ENCODE assay signal across 21 cellular contexts in the genomic region with DNA sequence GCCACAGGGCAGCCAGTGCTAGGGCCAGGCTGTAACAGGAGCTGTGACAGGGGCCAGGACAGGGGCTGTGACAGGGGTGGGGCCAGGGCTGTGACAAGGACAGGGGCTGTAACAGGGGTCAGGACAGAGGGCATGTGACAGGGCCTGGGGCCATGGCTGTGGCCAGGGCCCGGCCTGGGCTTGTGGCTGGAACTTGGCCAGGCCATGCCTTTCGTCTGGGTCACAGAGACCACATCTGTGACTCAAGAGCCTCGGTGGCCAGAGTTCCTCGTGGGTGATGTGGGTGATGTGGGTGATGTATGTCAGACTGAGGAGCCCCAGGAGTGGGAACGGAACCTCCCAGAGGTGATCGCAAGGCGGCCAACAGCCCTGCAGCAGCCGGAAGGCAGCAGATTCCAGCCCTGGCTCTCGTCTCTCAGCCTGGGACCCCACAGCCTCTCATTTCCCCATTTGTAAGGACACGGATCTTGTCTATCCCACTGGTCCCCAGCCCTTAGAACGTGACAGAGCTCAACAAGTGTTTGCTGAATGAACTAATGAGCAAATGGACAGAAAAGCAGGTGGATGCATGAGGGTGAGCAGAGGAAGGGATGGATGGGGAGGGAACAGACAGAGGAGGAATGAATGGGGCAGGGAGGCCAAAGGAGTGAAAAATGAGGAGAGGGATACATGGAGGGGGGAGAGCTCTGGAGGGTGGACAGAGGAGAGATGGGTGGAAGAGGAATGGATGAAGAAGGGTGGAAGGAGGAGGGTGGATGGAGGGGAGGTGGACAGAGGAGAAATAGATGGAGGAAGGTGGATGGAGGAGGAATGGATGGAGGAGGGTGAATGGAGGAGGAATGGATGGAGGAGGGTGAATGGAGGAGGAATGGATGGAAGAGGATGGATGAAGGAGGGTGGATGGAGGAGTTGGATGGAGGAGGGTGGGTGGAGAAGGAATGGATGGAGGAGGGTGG. TPM values are rescaled to one million over a fixed set of nuclear protein-coding genes. Genes with fewer than 3 reads are reported as not detected.
DNase-seq lines count a peak whose midpoint lies in the region; ATAC-seq, FAIRE-seq and TF ChIP-seq lines count a peak whose summit lies in the region.
"Had no signal": no experiment of that assay in that cellular context is flagged by ENCODE, and none has a peak within 500 bp of the region (broad histone marks: within the 10 kb centered on the region; RNA-seq: fewer than 3 reads in every experiment).

No MANE protein-coding gene starts in this region.

- no peak overlapping the region for H3K4me2 ChIP-seq in HepG2 (ENCODE audit: low read depth, low read length)
- H3K4me2 ChIP-seq: hepatocyte had no signal

- ATAC-seq in natural killer cell treated with Interleukin-12 subunit alpha and Interleukin-12 subunit beta and Interleukin-15 and Interleukin-18, amount 100 ng/mL, for 72 hours, result no peak
- ATAC-seq in natural killer cell, result no peak
- peak; percentile 33 for ATAC-seq in HepG2
- ATAC-seq in GM19324 (IDR thresholded peaks at IDR 0.05; ENCODE audit: low FRiP score, unreplicated experiment), result no peak

- H3K9me3 Mint-ChIP-seq in natural killer cell treated with Interleukin-12 subunit alpha and Interleukin-12 subunit beta and Interleukin-15 and Interleukin-18, amount 100 ng/mL, for 72 hours, result no peaks in the 10 kb centered on the region
- H3K9me3 Mint-ChIP-seq in natural killer cell, result peaks cover 5 to 7% of the 10 kb centered on the region in 2 donors
- H3K9me3 Mint-ChIP-seq in activated CD4-positive, alpha-beta T cell treated with anti-CD3 and anti-CD28 coated beads, Interleukin-2, amount 10 ng/mL, durations not matched to agents 24 days and 14 days, result no peaks in the 10 kb centered on the region

- FAIRE-seq in bronchial epithelial cell (lab: Jason Lieb, UNC) (no peak), HepG2 (lab: Jason Lieb, UNC) (no peak)
- FAIRE-seq: islet of Langerhans had no signal

- H3K9ac ChIP-seq in HepG2 (ENCODE audit: insufficient read depth, low read depth, low read length), result no peak overlapping the region

- in situ Hi-C loops in HepG2 (cut with HindIII; ENCODE audit: extremely low pct_ligation_motif_present, low pct_unique_long_range_greater_than_20kb), result no loop called here

- no peak overlapping the region for H3K4me3 Mint-ChIP-seq in natural killer cell treated with Interleukin-12 subunit alpha and Interleukin-12 subunit beta and Interleukin-15 and Interleukin-18, amount 100 ng/mL, for 72 hours
- no peak overlapping the region for H3K4me3 Mint-ChIP-seq in natural killer cell
- H3K4me3 Mint-ChIP-seq in activated CD4-positive, alpha-beta T cell treated with anti-CD3 and anti-CD28 coated beads, Interleukin-2, amount 10 ng/mL, durations not matched to agents 24 days and 14 days, result no peak overlapping the region
- H3K4me3 Mint-ChIP-seq: activated T-helper 1 cell treated with anti-CD3 and anti-CD28 coated beads, Interleukin-12 subunit alpha, Interleukin-12 subunit beta, Interleukin-2, Interleukin-4 antibody, amounts not matched to agents 30 ng/mL and 10 ng/mL and 1 ng/mL, durations not matched to agents 14 hours and 24 hours and 36 hours; neural crest cell; T-helper 2 cell treated with Interferon-gamma antibody and Interleukin-4, amounts not matched to agents 5 μg/mL and 100 μg/mL, for 36 hours had no signal

- DNase-seq in natural killer cell treated with Interleukin-12 subunit alpha and Interleukin-12 subunit beta and Interleukin-15 and Interleukin-18, amount 100 ng/mL, for 72 hours (ENCODE audit: low spot score), result peak; percentile 38
- DNase-seq in natural killer cell (no peak), bronchial epithelial cell (ENCODE audit: low read depth) (peak; percentile 25), HepG2 (ENCODE audit: low spot score) (no peak), OCI-M2 (lab: John Stamatoyannopoulos, UW; ENCODE audit: unreplicated experiment) (no peak), NCI-H526 (lab: John Stamatoyannopoulos, UW) (no peak)
- no peak for DNase-seq in activated CD4-positive, alpha-beta T cell treated with anti-CD3 and anti-CD28 coated beads, Interleukin-2, amount 10 ng/mL, durations not matched to agents 24 days and 14 days
- DNase-seq: activated CD8-positive, alpha-beta memory T cell treated with anti-CD3 and anti-CD28 coated beads for 24 hours; DMS79; NCI-H187; SJCRH30; stimulated activated CD4-positive, alpha-beta T cell treated with anti-CD3 and anti-CD28 coated beads, Interleukin-12 subunit alpha, Interleukin-12 subunit beta, amount 100 ng/mL, for 4 hours had no signal

- no peaks in the 10 kb centered on the region for H3K79me2 ChIP-seq in HepG2 (ENCODE audit: insufficient read depth, low read length)
- H3K79me2 ChIP-seq: hepatocyte had no signal

- H3K27me3 ChIP-seq in bronchial epithelial cell (ENCODE audit: control insufficient read depth, insufficient read depth, low read length), result peaks cover 8% of the 10 kb centered on the region
- peaks cover 0 to 49% of the 10 kb centered on the region in 2 experiments; a peak in 3 of 5 replicates for H3K27me3 ChIP-seq in HepG2 (ENCODE audit: control insufficient read depth in 1 of 2, insufficient read depth in 2 of 2, low read length in 2 of 2)
- H3K27me3 ChIP-seq: SJCRH30 had no signal

- H3K36me3 ChIP-seq in bronchial epithelial cell (ENCODE audit: control insufficient read depth, insufficient read depth, low read length) (no peaks in the 10 kb centered on the region), HepG2 (replicated peaks in 1 of 2; ENCODE audit: control insufficient read depth in 1 of 2, insufficient read depth in 2 of 2, low read length in 2 of 2) (no peaks in the 10 kb centered on the region)
- H3K36me3 ChIP-seq: cardiac muscle cell, SJCRH30 had no signal

- POLR2A ChIA-PET in HepG2 (lab: Yijun Ruan, JAX), result no interaction called here

- H3K4me3 ChIP-seq in bronchial epithelial cell (ENCODE audit: low read depth, low read length), result no peak overlapping the region
- no peak overlapping the region for H3K4me3 ChIP-seq in HepG2 (replicated peaks in 1 of 3; ENCODE audit: insufficient read depth in 1 of 3, low read depth in 2 of 3, low read length in 3 of 3)
- H3K4me3 ChIP-seq: cardiac muscle cell, hepatocyte, SJCRH30 had no signal

- H2AFZ ChIP-seq in HepG2 (ENCODE audit: low read length), result no peak overlapping the region
- H2AFZ ChIP-seq: hepatocyte had no signal

- TF ChIP-seq POLR2A in HepG2 (IDR thresholded peaks at IDR 0.05; ENCODE audit: insufficient read depth in 1 of 2, low read depth in 2 of 2, low read length in 2 of 2), result no peak

- no peaks in the 10 kb centered on the region for H3K4me1 Mint-ChIP-seq in natural killer cell treated with Interleukin-12 subunit alpha and Interleukin-12 subunit beta and Interleukin-15 and Interleukin-18, amount 100 ng/mL, for 72 hours (ENCODE audit: low read depth in 2 of 2)
- H3K4me1 Mint-ChIP-seq in natural killer cell, result no peaks in the 10 kb centered on the region
- H3K4me1 Mint-ChIP-seq in activated CD4-positive, alpha-beta T cell treated with anti-CD3 and anti-CD28 coated beads, Interleukin-2, amount 10 ng/mL, durations not matched to agents 24 days and 14 days, result no peaks in the 10 kb centered on the region
- H3K4me1 Mint-ChIP-seq: neural crest cell had no signal

- TF ChIP-seq EP300 in HepG2 (IDR thresholded peaks at IDR 0.05; ENCODE audit: low read depth in 2 of 2, low read length in 2 of 2) (no peak), HepG2 (CRISPR knock-in tag; IDR thresholded peaks at IDR 0.05; ENCODE audit: borderline replicate concordance) (no peak)

- no peak overlapping the region for H3K27ac Mint-ChIP-seq in natural killer cell treated with Interleukin-12 subunit alpha and Interleukin-12 subunit beta and Interleukin-15 and Interleukin-18, amount 100 ng/mL, for 72 hours
- H3K27ac Mint-ChIP-seq in natural killer cell, result no peak overlapping the region
- H3K27ac Mint-ChIP-seq in activated CD4-positive, alpha-beta T cell treated with anti-CD3 and anti-CD28 coated beads, Interleukin-2, amount 10 ng/mL, durations not matched to agents 24 days and 14 days, result no peak overlapping the region
- H3K27ac Mint-ChIP-seq: activated T-helper 1 cell treated with anti-CD3 and anti-CD28 coated beads, Interleukin-12 subunit alpha, Interleukin-12 subunit beta, Interleukin-2, Interleukin-4 antibody, amounts not matched to agents 30 ng/mL and 10 ng/mL and 1 ng/mL, durations not matched to agents 14 hours and 24 hours and 36 hours; T-helper 2 cell treated with Interferon-gamma antibody and Interleukin-4, amounts not matched to agents 5 μg/mL and 100 μg/mL, for 36 hours had no signal

- H3K36me3 Mint-ChIP-seq in natural killer cell treated with Interleukin-12 subunit alpha and Interleukin-12 subunit beta and Interleukin-15 and Interleukin-18, amount 100 ng/mL, for 72 hours, result peaks cover 11% of the 10 kb centered on the region
- H3K36me3 Mint-ChIP-seq in natural killer cell, result peaks cover 9% of the 10 kb centered on the region
- no peaks in the 10 kb centered on the region for H3K36me3 Mint-ChIP-seq in activated CD4-positive, alpha-beta T cell treated with anti-CD3 and anti-CD28 coated beads, Interleukin-2, amount 10 ng/mL, durations not matched to agents 24 days and 14 days (ENCODE audit: low read depth)

- intact Hi-C loops in natural killer cell (cut with micrococcal nuclease) (no loop called here), HepG2 (cut with micrococcal nuclease; ENCODE audit: unreplicated experiment) (no loop called here)
- intact Hi-C loops in activated CD4-positive, alpha-beta T cell treated with anti-CD3 and anti-CD28 coated beads, Interleukin-2, amount 10 ng/mL, durations not matched to agents 24 days and 14 days (cut with micrococcal nuclease), result no loop called here

- no TSS peak for BruUV-seq in HepG2 (replicated peaks; lab: Mats Ljungman, UMichigan)

- CTCF ChIA-PET in HepG2 (lab: Yijun Ruan, JAX; ENCODE audit: low intra/inter-chr PET ratio, low total read pairs), result no interaction called here

- no peak for TF ChIP-seq RAD21 in HepG2 (CRISPR knock-in tag; IDR thresholded peaks at IDR 0.05)

- 0 out of 2 replicates have a peak, but pooled peaks cover 11% of the 10 kb centered on the region for H3K4me1 ChIP-seq in HepG2 (ENCODE audit: insufficient read depth, low read length)

- H3K9me3 ChIP-seq in HepG2 (ENCODE audit: low read length), result no peaks in the 10 kb centered on the region

- H4K20me1 ChIP-seq in HepG2 (ENCODE audit: insufficient read depth, low read length), result no peaks in the 10 kb centered on the region

- WGBS in HepG2 (ENCODE audit: low lambda C conversion rate), result 21% methylated on average over 8 of the region's 11 CpGs

- H3K27ac ChIP-seq in HepG2 (ENCODE audit: extremely low read length, insufficient read depth, low read length), result no peak overlapping the region
- H3K27ac ChIP-seq: cardiac muscle cell, hepatocyte, SJCRH30 had no signal

- TF ChIP-seq CTCF in natural killer cell (IDR thresholded peaks at IDR 0.05) (no peak), bronchial epithelial cell (IDR thresholded peaks at IDR 0.05; ENCODE audit: insufficient read depth, low read length, severe bottlenecking) (no peak), HepG2 (CRISPR knock-in tag; IDR thresholded peaks at IDR 0.05) (no peak)

- peaks cover 0 to 14% of the 10 kb centered on the region in 2 donors for H3K27me3 Mint-ChIP-seq in natural killer cell treated with Interleukin-12 subunit alpha and Interleukin-12 subunit beta and Interleukin-15 and Interleukin-18, amount 100 ng/mL, for 72 hours
- peaks cover 7 to 12% of the 10 kb centered on the region in 2 donors for H3K27me3 Mint-ChIP-seq in natural killer cell (ENCODE audit: low read depth in 2 of 2)
- peaks cover 13% of the 10 kb centered on the region for H3K27me3 Mint-ChIP-seq in activated CD4-positive, alpha-beta T cell treated with anti-CD3 and anti-CD28 coated beads, Interleukin-2, amount 10 ng/mL, durations not matched to agents 24 days and 14 days

RNA-seq across cellular contexts. Expression of a gene that starts 17.3 kb away (rescaled TPM):
- total RNA-seq in natural killer cell treated with Interleukin-12 subunit alpha and Interleukin-12 subunit beta and Interleukin-15 and Interleukin-18, amount 100 ng/mL, for 72 hours, result under 1 TPM in 1 of 2 donors, not detected in 1; 0.19 TPM
- not detected for total RNA-seq in natural killer cell
- under 0.01 TPM in 1 of 2 replicates, not detected in the other for total RNA-seq in bronchial epithelial cell
- 0.35 and 0.80 TPM in 2 replicates for total RNA-seq in HepG2 (2016; rRNA removed; fragmentation: Illumina TruSeq; extraction: Trizol)
- total RNA-seq in HepG2 (2016; cell fraction: cytosol; rRNA removed; fragmentation: Illumina TruSeq; extraction: Trizol; ENCODE audit: low read depth), result 0.09 TPM in 1 of 2 replicates, not detected in the other
- 0.51 and 1.2 TPM in 2 replicates for total RNA-seq in HepG2 (2016; cell fraction: insoluble cytoplasmic fraction; rRNA removed; fragmentation: Illumina TruSeq; extraction: Trizol)
- 0.34 and 0.38 TPM in 2 replicates for total RNA-seq in HepG2 (2016; cell fraction: membrane; rRNA removed; fragmentation: Illumina TruSeq; extraction: Trizol)
- total RNA-seq in HepG2 (2016; cell fraction: nucleus; rRNA removed; fragmentation: Illumina TruSeq; extraction: Trizol), result 0.47 and 0.62 TPM in 2 replicates
- polyA plus RNA-seq in HepG2 (2011; rRNA removed), result 0.42 and 0.45 TPM in 2 replicates
- polyA plus RNA-seq in HepG2 (2011; cell fraction: cytosol; rRNA removed), result 0.29 and 0.58 TPM in 2 replicates
- polyA plus RNA-seq in HepG2 (2011; cell fraction: nucleus; rRNA removed), result 2.1 TPM in 2 replicates
- polyA plus RNA-seq in HepG2 (2012), result 0.66 and 0.68 TPM in 2 replicates
- polyA plus RNA-seq in HepG2 (2016; cell fraction: cytosol; fragmentation: Illumina TruSeq; extraction: Trizol; ENCODE audit: low read depth), result 0.03 and 0.12 TPM in 2 replicates
- polyA plus RNA-seq in HepG2 (2016; cell fraction: insoluble cytoplasmic fraction; fragmentation: Illumina TruSeq; extraction: Trizol; ENCODE audit: low read depth), result 0.39 and 0.45 TPM in 2 replicates
- 0.17 and 0.19 TPM in 2 replicates for polyA plus RNA-seq in HepG2 (2016; cell fraction: membrane; fragmentation: Illumina TruSeq; extraction: Trizol; ENCODE audit: low read depth)
- 0.68 and 1.8 TPM in 2 replicates for polyA plus RNA-seq in HepG2 (2016; cell fraction: nucleus; fragmentation: Illumina TruSeq; extraction: Trizol; ENCODE audit: insufficient read depth, low read depth)
- polyA minus RNA-seq in HepG2 (2011; rRNA and poly(A)+ RNA removed; ENCODE audit: low replicate concordance), result 0.05 and 1.2 TPM in 2 replicates
- 0.40 and 0.53 TPM in 2 replicates for polyA minus RNA-seq in HepG2 (2011; cell fraction: cytosol; rRNA and poly(A)+ RNA removed)
- polyA minus RNA-seq in HepG2 (2011; cell fraction: nucleus; rRNA and poly(A)+ RNA removed), result 0.39 and 0.50 TPM in 2 replicates
- total RNA-seq in activated CD4-positive, alpha-beta T cell treated with anti-CD3 and anti-CD28 coated beads, Interleukin-2, amount 10 ng/mL, durations not matched to agents 24 days and 14 days, result 0.07 and 0.26 TPM in 2 replicates
- total RNA-seq: H4 had no signal

RNA-seq across cellular contexts. Expression of a gene that starts 21.0 kb away (rescaled TPM):
- not detected for total RNA-seq in natural killer cell treated with Interleukin-12 subunit alpha and Interleukin-12 subunit beta and Interleukin-15 and Interleukin-18, amount 100 ng/mL, for 72 hours
- total RNA-seq in natural killer cell (not detected), bronchial epithelial cell (0.26 and 0.38 TPM in 2 replicates), HepG2 (2016; rRNA removed; fragmentation: Illumina TruSeq; extraction: Trizol) (not detected in 2 replicates)
- total RNA-seq in HepG2 (2016; cell fraction: cytosol; rRNA removed; fragmentation: Illumina TruSeq; extraction: Trizol; ENCODE audit: low read depth), result not detected in 2 replicates
- total RNA-seq in HepG2 (2016; cell fraction: insoluble cytoplasmic fraction; rRNA removed; fragmentation: Illumina TruSeq; extraction: Trizol), result not detected in 2 replicates
- total RNA-seq in HepG2 (2016; cell fraction: membrane; rRNA removed; fragmentation: Illumina TruSeq; extraction: Trizol), result not detected in 2 replicates
- not detected in 2 replicates for total RNA-seq in HepG2 (2016; cell fraction: nucleus; rRNA removed; fragmentation: Illumina TruSeq; extraction: Trizol)
- polyA plus RNA-seq in HepG2 (2011; rRNA removed), result 0.05 and 0.07 TPM in 2 replicates
- 0.03 and 0.05 TPM in 2 replicates for polyA plus RNA-seq in HepG2 (2011; cell fraction: cytosol; rRNA removed)
- 0.35 and 0.38 TPM in 2 replicates for polyA plus RNA-seq in HepG2 (2011; cell fraction: nucleus; rRNA removed)
- polyA plus RNA-seq in HepG2 (2012), result not detected in 2 replicates
- polyA plus RNA-seq in HepG2 (2016; cell fraction: cytosol; fragmentation: Illumina TruSeq; extraction: Trizol; ENCODE audit: low read depth), result not detected in 2 replicates
- polyA plus RNA-seq in HepG2 (2016; cell fraction: insoluble cytoplasmic fraction; fragmentation: Illumina TruSeq; extraction: Trizol; ENCODE audit: low read depth), result not detected in 2 replicates
- polyA plus RNA-seq in HepG2 (2016; cell fraction: membrane; fragmentation: Illumina TruSeq; extraction: Trizol; ENCODE audit: low read depth), result not detected in 2 replicates
- polyA plus RNA-seq in HepG2 (2016; cell fraction: nucleus; fragmentation: Illumina TruSeq; extraction: Trizol; ENCODE audit: insufficient read depth, low read depth), result not detected in 2 replicates
- 0.23 and 0.42 TPM in 2 replicates for polyA minus RNA-seq in HepG2 (2011; rRNA and poly(A)+ RNA removed; ENCODE audit: low replicate concordance)
- polyA minus RNA-seq in HepG2 (2011; cell fraction: cytosol; rRNA and poly(A)+ RNA removed), result not detected in 2 replicates
- 0.12 and 0.39 TPM in 2 replicates for polyA minus RNA-seq in HepG2 (2011; cell fraction: nucleus; rRNA and poly(A)+ RNA removed)
- not detected in 2 replicates for total RNA-seq in activated CD4-positive, alpha-beta T cell treated with anti-CD3 and anti-CD28 coated beads, Interleukin-2, amount 10 ng/mL, durations not matched to agents 24 days and 14 days
- total RNA-seq: A673; activated T-helper 1 cell treated with anti-CD3 and anti-CD28 coated beads, Interleukin-12 subunit alpha, Interleukin-12 subunit beta, Interleukin-2, Interleukin-4 antibody, amounts not matched to agents 30 ng/mL and 10 ng/mL and 1 ng/mL, durations not matched to agents 14 hours and 24 hours and 36 hours; H4; hepatocyte had no signal

RNA-seq across cellular contexts. Expression of a gene that starts 41.3 kb away (rescaled TPM):
- total RNA-seq in natural killer cell treated with Interleukin-12 subunit alpha and Interleukin-12 subunit beta and Interleukin-15 and Interleukin-18, amount 100 ng/mL, for 72 hours, result 1 to 10 TPM in 1 of 2 donors, under 1 TPM in 1; 0.20 to 3.8 TPM
- 1 to 10 TPM in 2 of 3 donors, under 1 TPM in 1; 0.33 to 4.8 (median 4.3) TPM for total RNA-seq in natural killer cell
- total RNA-seq in bronchial epithelial cell, result 4.2 and 5.8 TPM in 2 replicates
- total RNA-seq in HepG2 (2016; rRNA removed; fragmentation: Illumina TruSeq; extraction: Trizol), result not detected in 2 replicates
- total RNA-seq in HepG2 (2016; cell fraction: cytosol; rRNA removed; fragmentation: Illumina TruSeq; extraction: Trizol; ENCODE audit: low read depth), result not detected in 2 replicates
- not detected in 2 replicates for total RNA-seq in HepG2 (2016; cell fraction: insoluble cytoplasmic fraction; rRNA removed; fragmentation: Illumina TruSeq; extraction: Trizol)
- not detected in 2 replicates for total RNA-seq in HepG2 (2016; cell fraction: membrane; rRNA removed; fragmentation: Illumina TruSeq; extraction: Trizol)
- not detected in 2 replicates for total RNA-seq in HepG2 (2016; cell fraction: nucleus; rRNA removed; fragmentation: Illumina TruSeq; extraction: Trizol)
- 0.05 and 0.09 TPM in 2 replicates for polyA plus RNA-seq in HepG2 (2011; rRNA removed)
- polyA plus RNA-seq in HepG2 (2011; cell fraction: cytosol; rRNA removed), result 0.06 TPM in 1 of 2 replicates, not detected in the other
- polyA plus RNA-seq in HepG2 (2011; cell fraction: nucleus; rRNA removed), result 0.05 and 0.31 TPM in 2 replicates
- polyA plus RNA-seq in HepG2 (2012), result 0.28 TPM in 1 of 2 replicates, not detected in the other
- not detected in 2 replicates for polyA plus RNA-seq in HepG2 (2016; cell fraction: cytosol; fragmentation: Illumina TruSeq; extraction: Trizol; ENCODE audit: low read depth)
- not detected in 2 replicates for polyA plus RNA-seq in HepG2 (2016; cell fraction: insoluble cytoplasmic fraction; fragmentation: Illumina TruSeq; extraction: Trizol; ENCODE audit: low read depth)
- polyA plus RNA-seq in HepG2 (2016; cell fraction: membrane; fragmentation: Illumina TruSeq; extraction: Trizol; ENCODE audit: low read depth), result not detected in 2 replicates
- polyA plus RNA-seq in HepG2 (2016; cell fraction: nucleus; fragmentation: Illumina TruSeq; extraction: Trizol; ENCODE audit: insufficient read depth, low read depth), result not detected in 2 replicates
- polyA minus RNA-seq in HepG2 (2011; rRNA and poly(A)+ RNA removed; ENCODE audit: low replicate concordance), result 0.22 and 1.4 TPM in 2 replicates
- polyA minus RNA-seq in HepG2 (2011; cell fraction: cytosol; rRNA and poly(A)+ RNA removed), result not detected in 2 replicates
- polyA minus RNA-seq in HepG2 (2011; cell fraction: nucleus; rRNA and poly(A)+ RNA removed), result 0.13 TPM in 1 of 2 replicates, not detected in the other
- 0.24 and 0.37 TPM in 2 replicates for total RNA-seq in activated CD4-positive, alpha-beta T cell treated with anti-CD3 and anti-CD28 coated beads, Interleukin-2, amount 10 ng/mL, durations not matched to agents 24 days and 14 days
- total RNA-seq: activated T-helper 1 cell treated with anti-CD3 and anti-CD28 coated beads, Interleukin-12 subunit alpha, Interleukin-12 subunit beta, Interleukin-2, Interleukin-4 antibody, amounts not matched to agents 30 ng/mL and 10 ng/mL and 1 ng/mL, durations not matched to agents 14 hours and 24 hours and 36 hours had no signal

RNA-seq across cellular contexts. Expression of a gene that starts 56.7 kb away (rescaled TPM):
- total RNA-seq in natural killer cell treated with Interleukin-12 subunit alpha and Interleukin-12 subunit beta and Interleukin-15 and Interleukin-18, amount 100 ng/mL, for 72 hours, result 10 to 100 TPM; 46.5 to 99.5 TPM
- total RNA-seq in natural killer cell, result 10 to 100 TPM; 16.3 to 24.6 (median 20.1) TPM
- total RNA-seq in bronchial epithelial cell, result 9.1 and 12.6 TPM in 2 replicates
- total RNA-seq in HepG2 (2016; rRNA removed; fragmentation: Illumina TruSeq; extraction: Trizol), result 31.6 and 38.6 TPM in 2 replicates
- 12.3 and 14.5 TPM in 2 replicates for total RNA-seq in HepG2 (2016; cell fraction: cytosol; rRNA removed; fragmentation: Illumina TruSeq; extraction: Trizol; ENCODE audit: low read depth)
- 30.5 and 37.5 TPM in 2 replicates for total RNA-seq in HepG2 (2016; cell fraction: insoluble cytoplasmic fraction; rRNA removed; fragmentation: Illumina TruSeq; extraction: Trizol)
- total RNA-seq in HepG2 (2016; cell fraction: membrane; rRNA removed; fragmentation: Illumina TruSeq; extraction: Trizol), result 23.6 and 24.7 TPM in 2 replicates
- total RNA-seq in HepG2 (2016; cell fraction: nucleus; rRNA removed; fragmentation: Illumina TruSeq; extraction: Trizol), result 29.1 and 39.0 TPM in 2 replicates
- 27.9 and 29.8 TPM in 2 replicates for polyA plus RNA-seq in HepG2 (2011; rRNA removed)
- 17.1 and 23.0 TPM in 2 replicates for polyA plus RNA-seq in HepG2 (2011; cell fraction: cytosol; rRNA removed)
- polyA plus RNA-seq in HepG2 (2011; cell fraction: nucleus; rRNA removed), result 64.3 and 65.1 TPM in 2 replicates
- polyA plus RNA-seq in HepG2 (2012), result 22.1 and 29.8 TPM in 2 replicates
- 13.7 and 14.3 TPM in 2 replicates for polyA plus RNA-seq in HepG2 (2016; cell fraction: cytosol; fragmentation: Illumina TruSeq; extraction: Trizol; ENCODE audit: low read depth)
- 25.9 and 34.7 TPM in 2 replicates for polyA plus RNA-seq in HepG2 (2016; cell fraction: insoluble cytoplasmic fraction; fragmentation: Illumina TruSeq; extraction: Trizol; ENCODE audit: low read depth)
- 18.7 and 19.5 TPM in 2 replicates for polyA plus RNA-seq in HepG2 (2016; cell fraction: membrane; fragmentation: Illumina TruSeq; extraction: Trizol; ENCODE audit: low read depth)
- 41.1 and 45.5 TPM in 2 replicates for polyA plus RNA-seq in HepG2 (2016; cell fraction: nucleus; fragmentation: Illumina TruSeq; extraction: Trizol; ENCODE audit: insufficient read depth, low read depth)
- polyA minus RNA-seq in HepG2 (2011; rRNA and poly(A)+ RNA removed; ENCODE audit: low replicate concordance), result 43.6 and 66.5 TPM in 2 replicates
- 13.8 and 14.8 TPM in 2 replicates for polyA minus RNA-seq in HepG2 (2011; cell fraction: cytosol; rRNA and poly(A)+ RNA removed)
- polyA minus RNA-seq in HepG2 (2011; cell fraction: nucleus; rRNA and poly(A)+ RNA removed), result 50.2 and 65.3 TPM in 2 replicates
- 109 TPM in 2 replicates for total RNA-seq in activated CD4-positive, alpha-beta T cell treated with anti-CD3 and anti-CD28 coated beads, Interleukin-2, amount 10 ng/mL, durations not matched to agents 24 days and 14 days

Comparison
In these comparisons a context has a peak if more than half of its experiments do, and no peak if none do; other contexts are left out.
1. DNase-seq: peak in natural killer cell treated with Interleukin-12 subunit alpha and Interleukin-12 subunit beta and Interleukin-15 and Interleukin-18, amount 100 ng/mL, for 72 hours (single experiment) and bronchial epithelial cell (single experiment); none in natural killer cell (single experiment), HepG2 (single experiment), OCI-M2 (single experiment), activated CD4-positive, alpha-beta T cell treated with anti-CD3 and anti-CD28 coated beads, Interleukin-2, amount 10 ng/mL, durations not matched to agents 24 days and 14 days (single experiment) and NCI-H526 (0 of 2).